12 cellular contexts compared by ENCODE assay signal in genomic region chr11:1692708-1693326, GRCh38. TPM values are rescaled to one million over a fixed set of nuclear protein-coding genes. Genes with fewer than 3 reads are reported as not detected.
A peak's percentile ranks its signal among the peaks of the same experiment; 100 is the strongest.
DNase-seq lines count a peak whose midpoint lies in the region; ATAC-seq and TF ChIP-seq lines count a peak whose summit lies in the region.
"Had no signal": no experiment of that assay in that cellular context is flagged by ENCODE, and none has a peak within 500 bp of the region (broad histone marks: within the 10 kb centered on the region; RNA-seq: fewer than 3 reads in every experiment).

No MANE protein-coding gene starts in this region.

- no peaks in the 10 kb centered on the region for H3K9me3 Mint-ChIP-seq in activated T-helper 2 cell treated with anti-CD3 and anti-CD28 coated beads, Interferon-gamma antibody, Interleukin-2, Interleukin-4, amounts not matched to agents 10 μg/mL and 5 μg/mL and 100 μg/mL, durations not matched to agents 14 hours and 24 hours and 36 hours

- H3K4me3 ChIP-seq in left ventricle myocardium inferior: peak overlapping the region; percentile 61

- no peaks in the 10 kb centered on the region for H3K36me3 ChIP-seq in left ventricle myocardium inferior

- intact Hi-C loops in left ventricle myocardium inferior (cut with micrococcal nuclease): loop anchor here (10.0 kb wide), 1 partner anchor 462 kb away; no protein-coding TSS in a partner anchor
- intact Hi-C loops in Right ventricle myocardium inferior (cut with DNase I): loop anchor here (1.0 to 5.0 kb wide), 4 partner anchors 41 to 464 kb away; partner anchors contain the start of gene TNNT3
- intact Hi-C loops in activated T-helper 2 cell treated with anti-CD3 and anti-CD28 coated beads, Interferon-gamma antibody, Interleukin-2, Interleukin-4, amounts not matched to agents 10 μg/mL and 5 μg/mL and 100 μg/mL, durations not matched to agents 14 hours and 24 hours and 36 hours (cut with micrococcal nuclease): loop anchor here (5.0 to 10.0 kb wide), 2 partner anchors 41 to 462 kb away; no protein-coding TSS in a partner anchor

- peaks cover 24% of the 10 kb centered on the region for H3K27me3 Mint-ChIP-seq in activated T-helper 2 cell treated with anti-CD3 and anti-CD28 coated beads, Interferon-gamma antibody, Interleukin-2, Interleukin-4, amounts not matched to agents 10 μg/mL and 5 μg/mL and 100 μg/mL, durations not matched to agents 14 hours and 24 hours and 36 hours (ENCODE audit: low read depth)

- H3K27me3 ChIP-seq in left ventricle myocardium inferior (ENCODE audit: low read depth): peaks cover 20% of the 10 kb centered on the region
- H3K27me3 ChIP-seq: body of pancreas had no signal

- no peak overlapping the region for H3K27ac ChIP-seq in left ventricle myocardium inferior (replicated peaks)
- H3K27ac ChIP-seq: parathyroid adenoma had no signal

- no peak overlapping the region for H3K27ac Mint-ChIP-seq in activated T-helper 2 cell treated with anti-CD3 and anti-CD28 coated beads, Interferon-gamma antibody, Interleukin-2, Interleukin-4, amounts not matched to agents 10 μg/mL and 5 μg/mL and 100 μg/mL, durations not matched to agents 14 hours and 24 hours and 36 hours

- no peak for TF ChIP-seq CTCF in left ventricle myocardium inferior (IDR thresholded peaks at IDR 0.05; ENCODE audit: borderline replicate concordance)

- H3K4me3 Mint-ChIP-seq in activated T-helper 2 cell treated with anti-CD3 and anti-CD28 coated beads, Interferon-gamma antibody, Interleukin-2, Interleukin-4, amounts not matched to agents 10 μg/mL and 5 μg/mL and 100 μg/mL, durations not matched to agents 14 hours and 24 hours and 36 hours (ENCODE audit: low read depth): peak overlapping the region; percentile 69

- DNase-seq in left ventricle myocardium inferior (no peak), Right ventricle myocardium inferior (ENCODE audit: missing footprints) (no peak), mesenteric fat pad (ENCODE audit: low spot score) (peak; percentile 88), SHP77 (lab: John Stamatoyannopoulos, UW) (no peak), anterior cingulate cortex (lab: John Stamatoyannopoulos, UW) (no peak), cerebellum (ENCODE audit: low spot score) (no peak)
- DNase-seq in activated T-helper 2 cell treated with anti-CD3 and anti-CD28 coated beads, Interferon-gamma antibody, Interleukin-2, Interleukin-4, amounts not matched to agents 10 μg/mL and 5 μg/mL and 100 μg/mL, durations not matched to agents 14 hours and 24 hours and 36 hours (ENCODE audit: low spot score): no peak

- no peaks in the 10 kb centered on the region for H3K4me1 Mint-ChIP-seq in activated T-helper 2 cell treated with anti-CD3 and anti-CD28 coated beads, Interferon-gamma antibody, Interleukin-2, Interleukin-4, amounts not matched to agents 10 μg/mL and 5 μg/mL and 100 μg/mL, durations not matched to agents 14 hours and 24 hours and 36 hours (ENCODE audit: low read depth)

- ATAC-seq in Right ventricle myocardium inferior (no peak), HG03095 (IDR thresholded peaks at IDR 0.05; ENCODE audit: unreplicated experiment) (no peak)

- H3K9me3 ChIP-seq in left ventricle myocardium inferior (replicated peaks): no peaks in the 10 kb centered on the region
- H3K9me3 ChIP-seq: body of pancreas had no signal

- peaks cover 15% of the 10 kb centered on the region for H3K4me1 ChIP-seq in left ventricle myocardium inferior
- H3K4me1 ChIP-seq: parathyroid adenoma had no signal

- H3K36me3 Mint-ChIP-seq in activated T-helper 2 cell treated with anti-CD3 and anti-CD28 coated beads, Interferon-gamma antibody, Interleukin-2, Interleukin-4, amounts not matched to agents 10 μg/mL and 5 μg/mL and 100 μg/mL, durations not matched to agents 14 hours and 24 hours and 36 hours (ENCODE audit: low read depth): no peaks in the 10 kb centered on the region

RNA-seq across cellular contexts. Expression of gene KRTAP5-6, which starts 4.2 kb away (rescaled TPM):
- total RNA-seq in left ventricle myocardium inferior (not detected), Right ventricle myocardium inferior (not detected), mesenteric fat pad (not detected), cerebellum (not detected)
- total RNA-seq in activated T-helper 2 cell treated with anti-CD3 and anti-CD28 coated beads, Interferon-gamma antibody, Interleukin-2, Interleukin-4, amounts not matched to agents 10 μg/mL and 5 μg/mL and 100 μg/mL, durations not matched to agents 14 hours and 24 hours and 36 hours: not detected in 2 replicates
- total RNA-seq: body of pancreas; NCI-H460; T-helper 1 cell treated with Interleukin-12 subunit alpha and Interleukin-12 subunit beta and Interleukin-4 antibody, amounts not matched to agents 30 ng/mL and 1 ng/mL, for 36 hours had no signal

RNA-seq across cellular contexts. Expression of gene IFITM10, which starts 57.6 kb away (rescaled TPM):
- total RNA-seq in left ventricle myocardium inferior (0.58 TPM), Right ventricle myocardium inferior (0.92 TPM), mesenteric fat pad (1.5 TPM), cerebellum (4.5 TPM)
- total RNA-seq in activated T-helper 2 cell treated with anti-CD3 and anti-CD28 coated beads, Interferon-gamma antibody, Interleukin-2, Interleukin-4, amounts not matched to agents 10 μg/mL and 5 μg/mL and 100 μg/mL, durations not matched to agents 14 hours and 24 hours and 36 hours: 0.14 and 0.34 TPM in 2 replicates
